8 cellular contexts compared by ENCODE assay signal in genomic region chr13:50127017-50127725, GRCh38.
DNase-seq lines count a peak whose midpoint lies in the region; ATAC-seq, FAIRE-seq and TF ChIP-seq lines count a peak whose summit lies in the region.

No MANE protein-coding gene starts in this region.

- no peaks in the 10 kb centered on the region for H3K9me3 Mint-ChIP-seq in activated CD8-positive, alpha-beta T cell treated with anti-CD3 and anti-CD28 coated beads, Interleukin-2, amount 10 ng/mL, durations not matched to agents 7 days and 5 days (ENCODE audit: insufficient read depth)
- H3K9me3 Mint-ChIP-seq in nephron progenitor cell, result no peaks in the 10 kb centered on the region

- H3K4me1 ChIP-seq in uterus, result no peaks in the 10 kb centered on the region

- peaks cover 35% of the 10 kb centered on the region for H3K27me3 Mint-ChIP-seq in activated CD8-positive, alpha-beta T cell treated with anti-CD3 and anti-CD28 coated beads, Interleukin-2, amount 10 ng/mL, durations not matched to agents 7 days and 5 days (ENCODE audit: low read depth)
- peaks cover 80% of the 10 kb centered on the region for H3K27me3 Mint-ChIP-seq in nephron progenitor cell (ENCODE audit: low read depth, poor library complexity)

- no peak for TF ChIP-seq POLR2A in erythroblast (IDR thresholded peaks at IDR 0.05; ENCODE audit: low read length)
- TF ChIP-seq POLR2A in uterus (IDR thresholded peaks at IDR 0.05), result no peak

- peak; percentile 28 for FAIRE-seq in GM19239 (lab: Jason Lieb, UNC)

- no peak for ATAC-seq in activated CD8-positive, alpha-beta T cell treated with anti-CD3 and anti-CD28 coated beads, Interleukin-2, amount 10 ng/mL, durations not matched to agents 7 days and 5 days
- no peak for ATAC-seq in HG03097 (IDR thresholded peaks at IDR 0.05; ENCODE audit: low FRiP score, unreplicated experiment)

- CTCF ChIA-PET in activated CD8-positive, alpha-beta T cell treated with anti-CD3 and anti-CD28 coated beads, Interleukin-2, amount 10 ng/mL, durations not matched to agents 7 days and 5 days (lab: Charles Lee), result interaction anchor here (0.8 to 8.3 kb wide), 8 partner anchors 11 to 784 kb away, joined by 3 to 89 read pairs (median 4); partner anchors contain the start of gene TRIM13

- TF ChIP-seq CTCF in nephron progenitor cell (IDR thresholded peaks at IDR 0.05), result no peak
- TF ChIP-seq CTCF in uterus (IDR thresholded peaks at IDR 0.05), result no peak

- peak overlapping the region; percentile 84 for H3K4me3 Mint-ChIP-seq in activated CD8-positive, alpha-beta T cell treated with anti-CD3 and anti-CD28 coated beads, Interleukin-2, amount 10 ng/mL, durations not matched to agents 7 days and 5 days
- peak overlapping the region; percentile 76 for H3K4me3 Mint-ChIP-seq in nephron progenitor cell

- peaks cover 20% of the 10 kb centered on the region for H3K36me3 Mint-ChIP-seq in activated CD8-positive, alpha-beta T cell treated with anti-CD3 and anti-CD28 coated beads, Interleukin-2, amount 10 ng/mL, durations not matched to agents 7 days and 5 days (ENCODE audit: low read depth)
- no peaks in the 10 kb centered on the region for H3K36me3 Mint-ChIP-seq in nephron progenitor cell (ENCODE audit: low read depth)

- DNase-seq in GM19239 (ENCODE audit: insufficient read length, low spot score) (no peak), erythroblast (lab: John Stamatoyannopoulos, UW) (peak; percentile 72 to 85), nephron progenitor cell (peak; percentile 51), uterus (peak; percentile 49 to 52), MV-4-11 (lab: John Stamatoyannopoulos, UW) (no peak)
- peak; percentile 66 for DNase-seq in activated CD8-positive, alpha-beta T cell treated with anti-CD3 and anti-CD28 coated beads, Interleukin-2, amount 10 ng/mL, durations not matched to agents 7 days and 5 days
- no peak for DNase-seq in NK-92 treated with Interleukin-12 subunit alpha and Interleukin-12 subunit beta, amount 100 ng/mL, for 24 hours (lab: John Stamatoyannopoulos, UW)

- H3K27ac ChIP-seq in uterus, result peak overlapping the region; percentile 51 to 92

- H3K9me3 ChIP-seq in uterus, result no peaks in the 10 kb centered on the region

- H3K4me3 ChIP-seq in uterus, result peak overlapping the region; percentile 12 to 33

- POLR2A ChIA-PET in activated CD8-positive, alpha-beta T cell treated with anti-CD3 and anti-CD28 coated beads, Interleukin-2, amount 10 ng/mL, durations not matched to agents 7 days and 5 days (lab: Charles Lee), result interaction anchor here (1.1 to 8.7 kb wide), 4 partner anchors 20 to 784 kb away, joined by 3 to 240 read pairs (median 34); partner anchors contain the start of genes RNASEH2B and TRIM13

- peaks cover 72% of the 10 kb centered on the region for H3K4me1 Mint-ChIP-seq in activated CD8-positive, alpha-beta T cell treated with anti-CD3 and anti-CD28 coated beads, Interleukin-2, amount 10 ng/mL, durations not matched to agents 7 days and 5 days (ENCODE audit: low read depth)
- peaks cover 68% of the 10 kb centered on the region for H3K4me1 Mint-ChIP-seq in nephron progenitor cell

- intact Hi-C loops in uterus (cut with DNase I; ENCODE audit: low total_unique reads), result loop anchor here (10.0 kb wide), 2 partner anchors 192 to 332 kb away; partner anchors contain the start of genes KPNA3 and SPRYD7

- peak overlapping the region; percentile 91 for H3K27ac Mint-ChIP-seq in activated CD8-positive, alpha-beta T cell treated with anti-CD3 and anti-CD28 coated beads, Interleukin-2, amount 10 ng/mL, durations not matched to agents 7 days and 5 days
- H3K27ac Mint-ChIP-seq in nephron progenitor cell, result no peak overlapping the region

- peaks cover 13 to 20% of the 10 kb centered on the region in 2 donors for H3K27me3 ChIP-seq in uterus

- no peaks in the 10 kb centered on the region for H3K36me3 ChIP-seq in uterus

Comparison
In these comparisons a context has a peak if more than half of its experiments do, and no peak if none do; other contexts are left out.
1. DNase-seq: peak in activated CD8-positive, alpha-beta T cell treated with anti-CD3 and anti-CD28 coated beads, Interleukin-2, amount 10 ng/mL, durations not matched to agents 7 days and 5 days (single experiment), erythroblast (2 of 2), nephron progenitor cell (single experiment) and uterus (2 of 2); none in GM19239 (single experiment), MV-4-11 (single experiment) and NK-92 treated with Interleukin-12 subunit alpha and Interleukin-12 subunit beta, amount 100 ng/mL, for 24 hours (single experiment).